9 cellular contexts compared by ENCODE assay signal in the genomic region with DNA sequence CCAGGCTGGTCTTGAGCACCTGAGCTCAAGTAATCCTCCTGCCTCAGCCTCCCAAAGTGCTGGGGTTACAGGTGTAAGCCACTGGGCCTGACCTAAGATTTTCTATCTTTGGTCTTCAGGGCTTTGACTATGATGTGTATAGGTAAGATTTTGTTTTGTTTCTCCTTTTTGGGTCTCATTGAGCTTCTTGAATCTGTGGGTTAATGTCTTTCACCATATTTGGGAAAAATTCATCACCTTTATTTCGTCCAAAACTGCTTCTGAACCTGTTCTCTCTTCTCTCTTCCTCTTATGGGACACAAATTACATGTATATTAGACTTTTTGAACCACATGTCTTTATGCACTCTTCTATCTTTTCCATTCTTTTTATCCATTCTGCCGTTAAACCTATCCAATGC.
"Had no signal": no experiment of that assay in that cellular context is flagged by ENCODE, and none has a peak within 500 bp of the region (broad histone marks: within the 10 kb centered on the region; RNA-seq: fewer than 3 reads in every experiment).

No MANE protein-coding gene starts in this region.

- ATAC-seq: activated CD4-positive, alpha-beta T cell treated with anti-CD3 and anti-CD28 coated beads for 36 hours; activated CD4-positive, CD25-positive, alpha-beta regulatory T cell treated with anti-CD3 and anti-CD28 coated beads, Interleukin-2, amount 50 U/mL, for 24 hours; activated CD8-positive, alpha-beta memory T cell treated with anti-CD3 and anti-CD28 coated beads, Interleukin-2, amount 10 ng/mL, durations not matched to agents 7 days and 5 days; activated CD8-positive, alpha-beta T cell treated with anti-CD3 and anti-CD28 coated beads for 36 hours; activated CD8-positive, alpha-beta T cell treated with anti-CD3 and anti-CD28 coated beads, Interleukin-2, amount 10 ng/mL, durations not matched to agents 7 days and 5 days; T-helper 17 cell; WTC11 had no signal

- H3K27ac ChIP-seq: VCaP, WERI-Rb-1 had no signal

- H3K36me3 ChIP-seq: WERI-Rb-1 had no signal
